Comparison of ENCODE assay signal across 3 cellular contexts in genomic region chr16:28977703-28978641, GRCh38.
TF ChIP-seq lines count a peak whose summit lies in the region.

No MANE protein-coding gene starts in this region.

TF ChIP-seq in Ishikawa, 13 proteins besides CTCF, POLR2A, EP300 and RAD21:
- TF ChIP-seq TCF12 (IDR thresholded peaks at IDR 0.05; ENCODE audit: low read depth) (no peak), YY1 (IDR thresholded peaks at IDR 0.05; ENCODE audit: low read depth) (no peak), USF1 (IDR thresholded peaks at IDR 0.05) (no peak), ZBTB7A (IDR thresholded peaks at IDR 0.05; ENCODE audit: low read depth) (peak; percentile 60; the same call in 1 of the 2 replicates), FOXM1 (IDR thresholded peaks at IDR 0.05; ENCODE audit: borderline replicate concordance, low read depth) (no peak), MAX (IDR thresholded peaks at IDR 0.05) (no peak)

TF ChIP-seq in GM12878, 131 proteins besides CTCF, POLR2A, EP300 and RAD21:
- no peak for TF ChIP-seq CEBPZ (IDR thresholded peaks at IDR 0.05; ENCODE audit: low read depth, low read length)
- peak; percentile 23; the same call in 1 of the 2 replicates for TF ChIP-seq SMC3 (IDR thresholded peaks at IDR 0.05; ENCODE audit: borderline replicate concordance, low read length)

TF ChIP-seq in neural cell, 6 proteins besides CTCF, POLR2A, EP300 and RAD21:
- TF ChIP-seq EZH2 (IDR thresholded peaks at IDR 0.05; ENCODE audit: borderline replicate concordance, insufficient read depth, low read length, poor library complexity, severe bottlenecking) (no peak), REST (IDR thresholded peaks at IDR 0.05; ENCODE audit: borderline replicate concordance) (no peak), POLR2AphosphoS5 (IDR thresholded peaks at IDR 0.05) (no peak), SMC3 (conservative IDR thresholded peaks at IDR 0.05; ENCODE audit: poor library complexity) (no peak), TAF1 (IDR thresholded peaks at IDR 0.05; ENCODE audit: low read depth) (no peak), MXI1 (conservative IDR thresholded peaks at IDR 0.05; ENCODE audit: poor library complexity, severe bottlenecking) (no peak)
TF ChIP-seq in neural cell: peak in this region for 0.
